8 cellular contexts compared by ENCODE assay signal in the genomic region with DNA sequence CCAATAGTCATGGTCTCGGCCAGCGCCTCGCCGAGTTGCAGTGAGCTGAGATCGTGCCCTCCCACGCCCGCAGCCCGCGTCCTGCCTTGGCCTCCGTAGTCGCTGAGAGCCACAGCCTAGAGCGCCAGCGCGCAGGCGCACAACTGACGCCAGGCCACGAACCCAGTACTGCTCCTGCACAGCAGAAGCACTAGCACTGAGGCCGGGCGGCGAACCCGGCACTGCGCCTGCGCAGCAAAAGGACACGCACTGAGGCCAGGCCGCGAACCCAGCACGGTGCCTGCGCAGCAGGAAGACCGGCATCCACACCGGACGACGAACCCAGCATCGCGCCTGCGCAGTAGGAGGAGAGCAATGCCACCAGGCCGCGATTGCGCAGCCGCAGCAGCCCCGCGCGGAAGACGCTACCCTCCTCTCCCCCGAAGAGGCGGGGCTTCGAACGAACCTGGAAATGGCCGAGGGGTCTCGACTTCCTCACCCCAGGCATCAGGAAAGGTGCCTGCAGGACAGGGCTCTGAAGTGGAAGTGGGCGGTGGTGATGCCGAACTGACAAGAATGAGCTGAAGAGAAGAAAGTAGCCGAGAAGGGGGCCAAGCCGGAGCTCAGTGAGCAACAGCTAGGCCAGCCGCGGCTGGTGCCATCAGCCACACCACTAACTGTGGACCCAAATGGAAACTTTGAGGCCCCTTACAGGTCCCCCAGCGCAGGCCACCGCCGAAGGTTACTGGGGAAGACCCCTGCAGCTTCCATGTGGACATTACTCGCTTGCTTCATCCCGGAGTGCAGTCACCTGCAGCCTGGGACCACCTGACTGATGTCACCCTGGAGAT. TPM values are rescaled to one million over a fixed set of nuclear protein-coding genes. Genes with fewer than 3 reads are reported as not detected.
A peak's percentile ranks its signal among the peaks of the same experiment; 100 is the strongest.
DNase-seq lines count a peak whose midpoint lies in the region; ATAC-seq, FAIRE-seq and TF ChIP-seq lines count a peak whose summit lies in the region.

No MANE protein-coding gene starts in this region.

- WGBS in suprapubic skin, result 55% methylated on average over 38 of the region's 60 CpGs

- H3K36me3 Mint-ChIP-seq in activated CD8-positive, alpha-beta memory T cell treated with anti-CD3 and anti-CD28 coated beads, Interleukin-2, amount 10 ng/mL, durations not matched to agents 7 days and 5 days, result no peaks in the 10 kb centered on the region
- no peaks in the 10 kb centered on the region for H3K36me3 Mint-ChIP-seq in mesothelial cell of epicardium

- no peaks in the 10 kb centered on the region for H3K4me1 Mint-ChIP-seq in activated CD8-positive, alpha-beta memory T cell treated with anti-CD3 and anti-CD28 coated beads, Interleukin-2, amount 10 ng/mL, durations not matched to agents 7 days and 5 days
- H3K4me1 Mint-ChIP-seq in mesothelial cell of epicardium, result peaks cover 7% of the 10 kb centered on the region

- no peaks in the 10 kb centered on the region for H3K9me3 Mint-ChIP-seq in activated CD8-positive, alpha-beta memory T cell treated with anti-CD3 and anti-CD28 coated beads, Interleukin-2, amount 10 ng/mL, durations not matched to agents 7 days and 5 days (ENCODE audit: low read depth)
- no peaks in the 10 kb centered on the region for H3K9me3 Mint-ChIP-seq in mesothelial cell of epicardium

- H3K9ac ChIP-seq in endothelial cell of umbilical vein (replicated peaks; ENCODE audit: extremely low read depth, insufficient read depth, low read length), result no peak overlapping the region

- intact Hi-C loops in endothelial cell of umbilical vein (cut with micrococcal nuclease), result no loop called here

- POLR2A ChIA-PET in endothelial cell of umbilical vein (lab: Charles Lee), result no interaction called here

- peaks cover 54% of the 10 kb centered on the region for H3K27me3 Mint-ChIP-seq in activated CD8-positive, alpha-beta memory T cell treated with anti-CD3 and anti-CD28 coated beads, Interleukin-2, amount 10 ng/mL, durations not matched to agents 7 days and 5 days
- H3K27me3 Mint-ChIP-seq in mesothelial cell of epicardium (ENCODE audit: low read depth), result peaks cover 37% of the 10 kb centered on the region

- DNase-seq in activated CD8-positive, alpha-beta memory T cell treated with anti-CD3 and anti-CD28 coated beads, Interleukin-2, amount 10 ng/mL, durations not matched to agents 7 days and 5 days, result peak; percentile 53
- no peak for DNase-seq in activated CD8-positive, alpha-beta memory T cell treated with anti-CD3 and anti-CD28 coated beads, Interleukin-2, amount 50 U/mL, for 4 hours
- DNase-seq in endothelial cell of umbilical vein (ENCODE audit: low read depth, low spot score), result peak; percentile 21
- DNase-seq in mesothelial cell of epicardium (ENCODE audit: low spot score in 2 of 2, unreplicated experiment in 2 of 2), result peak; percentile 17 to 28
- peak in 1 of 2 donors; percentile 78 for DNase-seq in suprapubic skin (ENCODE audit: low spot score in 2 of 2)
- no peak for DNase-seq in RCC 7860 (ENCODE audit: low spot score)

- no peak for TF ChIP-seq CTCF in endothelial cell of umbilical vein (IDR thresholded peaks at IDR 0.05; ENCODE audit: extremely low read depth in 1 of 2, insufficient read depth in 1 of 2, low read depth in 1 of 2, low read length in 2 of 2)
- TF ChIP-seq CTCF in mesothelial cell of epicardium (IDR thresholded peaks at IDR 0.05; ENCODE audit: unreplicated experiment), result no peak
- no peak for TF ChIP-seq CTCF in suprapubic skin (IDR thresholded peaks at IDR 0.05)

- H3K27ac Mint-ChIP-seq in activated CD8-positive, alpha-beta memory T cell treated with anti-CD3 and anti-CD28 coated beads, Interleukin-2, amount 10 ng/mL, durations not matched to agents 7 days and 5 days, result no peak overlapping the region
- no peak overlapping the region for H3K27ac Mint-ChIP-seq in mesothelial cell of epicardium

- no peak for TF ChIP-seq POLR2A in endothelial cell of umbilical vein (IDR thresholded peaks at IDR 0.05; ENCODE audit: low read depth, low read length)
- no peak for TF ChIP-seq POLR2A in suprapubic skin (IDR thresholded peaks at IDR 0.05)

- no peaks in the 10 kb centered on the region for H3K9me1 ChIP-seq in endothelial cell of umbilical vein (replicated peaks; ENCODE audit: control insufficient read depth, extremely low read depth, insufficient read depth, low read length)

- no peak overlapping the region for H3K4me3 Mint-ChIP-seq in activated CD8-positive, alpha-beta memory T cell treated with anti-CD3 and anti-CD28 coated beads, Interleukin-2, amount 10 ng/mL, durations not matched to agents 7 days and 5 days
- no peak overlapping the region for H3K4me3 Mint-ChIP-seq in mesothelial cell of epicardium

- no peaks in the 10 kb centered on the region for H3K36me3 ChIP-seq in endothelial cell of umbilical vein (ENCODE audit: control insufficient read depth in 2 of 2, extremely low read depth in 1 of 2, insufficient read depth in 2 of 2, low read length in 2 of 2)
- no peaks in the 10 kb centered on the region for H3K36me3 ChIP-seq in suprapubic skin

- H3K4me1 ChIP-seq in endothelial cell of umbilical vein (ENCODE audit: control insufficient read depth, extremely low read depth, insufficient read depth, low read length), result no peaks in the 10 kb centered on the region
- H3K4me1 ChIP-seq in suprapubic skin, result peaks cover 6% of the 10 kb centered on the region

- dilution Hi-C loops in endothelial cell of umbilical vein (cut with MboI; ENCODE audit: extremely low pct_ligation_motif_present, low sequenced_read_pairs), result no loop called here

- H3K4me2 ChIP-seq in endothelial cell of umbilical vein (ENCODE audit: insufficient read depth, low read length), result peak overlapping the region; percentile 3

- peak overlapping the region in 1 of 3 experiments; percentile 19 for H3K4me3 ChIP-seq in endothelial cell of umbilical vein (replicated peaks in 1 of 3; ENCODE audit: insufficient read depth in 1 of 3, low read depth in 1 of 3, low read length in 3 of 3)
- H3K4me3 ChIP-seq in suprapubic skin, result peak overlapping the region; percentile 32

- no peak for TF ChIP-seq EP300 in suprapubic skin (IDR thresholded peaks at IDR 0.05)

- H3K27me3 ChIP-seq in endothelial cell of umbilical vein (ENCODE audit: control insufficient read depth in 2 of 2, insufficient read depth in 2 of 2, low read length in 2 of 2) (peaks cover 18 to 24% of the 10 kb centered on the region in 2 experiments), suprapubic skin (peaks cover 12% of the 10 kb centered on the region)

- ATAC-seq in activated CD8-positive, alpha-beta memory T cell treated with anti-CD3 and anti-CD28 coated beads, Interleukin-2, amount 10 ng/mL, durations not matched to agents 7 days and 5 days, result peak; percentile 36
- no peak for ATAC-seq in GM19455 (IDR thresholded peaks at IDR 0.05; ENCODE audit: unreplicated experiment)
- no peak for ATAC-seq in HG02973 (IDR thresholded peaks at IDR 0.05; ENCODE audit: unreplicated experiment)

- H3K9me3 ChIP-seq in endothelial cell of umbilical vein (replicated peaks; ENCODE audit: control insufficient read depth, insufficient read depth, low read length), result no peaks in the 10 kb centered on the region
- H3K9me3 ChIP-seq in suprapubic skin, result no peaks in the 10 kb centered on the region

- H3K27ac ChIP-seq in endothelial cell of umbilical vein (ENCODE audit: insufficient read depth, low read depth, low read length) (no peak overlapping the region), suprapubic skin (no peak overlapping the region)

- no peaks in the 10 kb centered on the region for H3K79me2 ChIP-seq in endothelial cell of umbilical vein (ENCODE audit: control insufficient read depth, insufficient read depth, low read length)

- CTCF ChIA-PET in activated CD8-positive, alpha-beta memory T cell treated with anti-CD3 and anti-CD28 coated beads, Interleukin-2, amount 10 ng/mL, durations not matched to agents 7 days and 5 days (lab: Charles Lee), result no interaction called here
- CTCF ChIA-PET in endothelial cell of umbilical vein (lab: Charles Lee), result no interaction called here

- no TSS peak for BruUV-seq in endothelial cell of umbilical vein (replicated peaks; lab: Mats Ljungman, UMichigan)

- H2AFZ ChIP-seq in endothelial cell of umbilical vein (ENCODE audit: low read depth, low read length), result peak overlapping the region; percentile 66

- no peaks in the 10 kb centered on the region for H4K20me1 ChIP-seq in endothelial cell of umbilical vein (replicated peaks; ENCODE audit: control insufficient read depth, extremely low read depth, insufficient read depth, low read length)

- FAIRE-seq in endothelial cell of umbilical vein (lab: Jason Lieb, UNC), result no peak
- no peak for FAIRE-seq in RCC 7860 (lab: Jason Lieb, UNC)

RNA-seq across cellular contexts. Expression of a gene that starts 7.5 kb away (rescaled TPM):
- total RNA-seq in activated CD8-positive, alpha-beta memory T cell treated with anti-CD3 and anti-CD28 coated beads, Interleukin-2, amount 10 ng/mL, durations not matched to agents 7 days and 5 days, result not detected
- not detected in 2 replicates for total RNA-seq in endothelial cell of umbilical vein
- polyA plus RNA-seq in endothelial cell of umbilical vein, result 0.14 and 0.25 TPM in 2 replicates
- polyA plus RNA-seq in endothelial cell of umbilical vein (2011; cell fraction: cytosol; rRNA removed), result 0.08 and 0.10 TPM in 2 replicates
- 0.22 TPM in 1 of 2 replicates, not detected in the other for polyA plus RNA-seq in endothelial cell of umbilical vein (2011; cell fraction: nucleus; rRNA removed)
- 0.15 and 0.98 TPM in 2 replicates for polyA plus RNA-seq in endothelial cell of umbilical vein (2012)
- not detected in 2 replicates for polyA minus RNA-seq in endothelial cell of umbilical vein
- not detected for polyA minus RNA-seq in endothelial cell of umbilical vein (2011; cell fraction: cytosol; rRNA and poly(A)+ RNA removed)
- not detected in 2 replicates for polyA minus RNA-seq in endothelial cell of umbilical vein (2011; cell fraction: nucleus; rRNA and poly(A)+ RNA removed)
- 12.1 to 15.1 TPM (median 12.3 TPM) in 3 replicates for total RNA-seq in mesothelial cell of epicardium
- total RNA-seq in suprapubic skin, result 1 to 10 TPM; 4.9 to 7.8 (median 6.7) TPM

RNA-seq across cellular contexts. Expression of a gene that starts 24.5 kb away (rescaled TPM):
- total RNA-seq in activated CD8-positive, alpha-beta memory T cell treated with anti-CD3 and anti-CD28 coated beads, Interleukin-2, amount 10 ng/mL, durations not matched to agents 7 days and 5 days, result not detected
- not detected in 2 replicates for total RNA-seq in endothelial cell of umbilical vein
- polyA plus RNA-seq in endothelial cell of umbilical vein, result not detected in 2 replicates
- polyA plus RNA-seq in endothelial cell of umbilical vein (2011; cell fraction: cytosol; rRNA removed), result not detected in 2 replicates
- polyA plus RNA-seq in endothelial cell of umbilical vein (2011; cell fraction: nucleus; rRNA removed), result not detected in 2 replicates
- polyA plus RNA-seq in endothelial cell of umbilical vein (2012), result not detected in 2 replicates
- polyA minus RNA-seq in endothelial cell of umbilical vein, result not detected in 2 replicates
- not detected for polyA minus RNA-seq in endothelial cell of umbilical vein (2011; cell fraction: cytosol; rRNA and poly(A)+ RNA removed)
- polyA minus RNA-seq in endothelial cell of umbilical vein (2011; cell fraction: nucleus; rRNA and poly(A)+ RNA removed), result not detected in 2 replicates
- total RNA-seq in mesothelial cell of epicardium, result 3.5 to 4.1 TPM (median 3.5 TPM) in 3 replicates
- total RNA-seq in suprapubic skin, result not detected

RNA-seq across cellular contexts. Expression of a gene that starts 28.3 kb away (rescaled TPM):
- total RNA-seq in activated CD8-positive, alpha-beta memory T cell treated with anti-CD3 and anti-CD28 coated beads, Interleukin-2, amount 10 ng/mL, durations not matched to agents 7 days and 5 days, result not detected
- total RNA-seq in endothelial cell of umbilical vein (not detected in 2 replicates), mesothelial cell of epicardium (not detected in 3 replicates), suprapubic skin (not detected)
- not detected in 2 replicates for polyA plus RNA-seq in endothelial cell of umbilical vein
- polyA plus RNA-seq in endothelial cell of umbilical vein (2011; cell fraction: cytosol; rRNA removed), result not detected in 2 replicates
- not detected in 2 replicates for polyA plus RNA-seq in endothelial cell of umbilical vein (2011; cell fraction: nucleus; rRNA removed)
- not detected in 2 replicates for polyA plus RNA-seq in endothelial cell of umbilical vein (2012)
- polyA minus RNA-seq in endothelial cell of umbilical vein, result not detected in 2 replicates
- not detected for polyA minus RNA-seq in endothelial cell of umbilical vein (2011; cell fraction: cytosol; rRNA and poly(A)+ RNA removed)
- polyA minus RNA-seq in endothelial cell of umbilical vein (2011; cell fraction: nucleus; rRNA and poly(A)+ RNA removed), result not detected in 2 replicates

Comparison
In these comparisons a context has a peak if more than half of its experiments do, and no peak if none do; other contexts are left out.
1. DNase-seq: peak in activated CD8-positive, alpha-beta memory T cell treated with anti-CD3 and anti-CD28 coated beads, Interleukin-2, amount 10 ng/mL, durations not matched to agents 7 days and 5 days (single experiment), endothelial cell of umbilical vein (single experiment) and mesothelial cell of epicardium (2 of 2); none in activated CD8-positive, alpha-beta memory T cell treated with anti-CD3 and anti-CD28 coated beads, Interleukin-2, amount 50 U/mL, for 4 hours (single experiment) and RCC 7860 (single experiment).